ENCODE assay signal across 8 cellular contexts in genomic region chr17:42287305-42288077, GRCh38. TPM values are rescaled to one million over a fixed set of nuclear protein-coding genes. Genes with fewer than 3 reads are reported as not detected.
DNase-seq lines count a peak whose midpoint lies in the region; ATAC-seq and TF ChIP-seq lines count a peak whose summit lies in the region.

No MANE protein-coding gene starts in this region.

- peak overlapping the region; percentile 79 for H3K4me3 Mint-ChIP-seq in glutamatergic neuron (ENCODE audit: unreplicated experiment)

- no peak overlapping the region for H3K27ac Mint-ChIP-seq in glutamatergic neuron (ENCODE audit: unreplicated experiment)

- H3K27me3 Mint-ChIP-seq in glutamatergic neuron (ENCODE audit: unreplicated experiment) = peaks cover 4% of the 10 kb centered on the region

- no peaks in the 10 kb centered on the region for H3K36me3 Mint-ChIP-seq in glutamatergic neuron (ENCODE audit: unreplicated experiment)

- DNase-seq in GM13977 (ENCODE audit: low spot score) (peak; percentile 79), Kasumi-1 (lab: John Stamatoyannopoulos, UW) (peak; percentile 61 to 69), glutamatergic neuron (no peak), pons (ENCODE audit: low spot score) (peak; percentile 72), SW480 (ENCODE audit: low spot score) (no peak)
- DNase-seq in activated effector memory CD4-positive, alpha-beta T cell treated with Interleukin-2 at 50 U/mL for 16 hours = peak; percentile 31

- in situ Hi-C loops in GM13977 (cut with MboI; ENCODE audit: low pct_unique_long_range_greater_than_20kb, low sequenced_read_pairs, unreplicated experiment) = no loop called here

- ATAC-seq in GM18517 (IDR thresholded peaks at IDR 0.05; ENCODE audit: unreplicated experiment) = no peak
- no peak for ATAC-seq in GM21786 (IDR thresholded peaks at IDR 0.05; ENCODE audit: unreplicated experiment)

- TF ChIP-seq CTCF in GM13977 (IDR thresholded peaks at IDR 0.05; ENCODE audit: extremely low read depth, insufficient read depth, missing control alignments) (no peak), glutamatergic neuron (IDR thresholded peaks at IDR 0.05; ENCODE audit: partially characterized antibody, unreplicated experiment) (no peak)

- peaks cover 2% of the 10 kb centered on the region for H3K9me3 Mint-ChIP-seq in glutamatergic neuron (ENCODE audit: unreplicated experiment)

- H3K4me1 Mint-ChIP-seq in glutamatergic neuron (ENCODE audit: low read depth, unreplicated experiment) = peaks cover 9% of the 10 kb centered on the region

RNA-seq across cellular contexts. Expression of gene STAT5A, which starts 0.8 kb away (rescaled TPM):
- total RNA-seq in glutamatergic neuron (ENCODE audit: unreplicated experiment) = 3.4 TPM

RNA-seq across cellular contexts. Expression of gene STAT5B, which starts 11.3 kb away (rescaled TPM):
- total RNA-seq in glutamatergic neuron (ENCODE audit: unreplicated experiment) = 31.9 TPM

Comparison
In these comparisons a context has a peak if more than half of its experiments do, and no peak if none do; other contexts are left out.
1. DNase-seq: peak in GM13977 (single experiment), Kasumi-1 (2 of 2), activated effector memory CD4-positive, alpha-beta T cell treated with Interleukin-2 at 50 U/mL for 16 hours (single experiment) and pons (single experiment); none in glutamatergic neuron (single experiment) and SW480 (single experiment).